In the genomic region with DNA sequence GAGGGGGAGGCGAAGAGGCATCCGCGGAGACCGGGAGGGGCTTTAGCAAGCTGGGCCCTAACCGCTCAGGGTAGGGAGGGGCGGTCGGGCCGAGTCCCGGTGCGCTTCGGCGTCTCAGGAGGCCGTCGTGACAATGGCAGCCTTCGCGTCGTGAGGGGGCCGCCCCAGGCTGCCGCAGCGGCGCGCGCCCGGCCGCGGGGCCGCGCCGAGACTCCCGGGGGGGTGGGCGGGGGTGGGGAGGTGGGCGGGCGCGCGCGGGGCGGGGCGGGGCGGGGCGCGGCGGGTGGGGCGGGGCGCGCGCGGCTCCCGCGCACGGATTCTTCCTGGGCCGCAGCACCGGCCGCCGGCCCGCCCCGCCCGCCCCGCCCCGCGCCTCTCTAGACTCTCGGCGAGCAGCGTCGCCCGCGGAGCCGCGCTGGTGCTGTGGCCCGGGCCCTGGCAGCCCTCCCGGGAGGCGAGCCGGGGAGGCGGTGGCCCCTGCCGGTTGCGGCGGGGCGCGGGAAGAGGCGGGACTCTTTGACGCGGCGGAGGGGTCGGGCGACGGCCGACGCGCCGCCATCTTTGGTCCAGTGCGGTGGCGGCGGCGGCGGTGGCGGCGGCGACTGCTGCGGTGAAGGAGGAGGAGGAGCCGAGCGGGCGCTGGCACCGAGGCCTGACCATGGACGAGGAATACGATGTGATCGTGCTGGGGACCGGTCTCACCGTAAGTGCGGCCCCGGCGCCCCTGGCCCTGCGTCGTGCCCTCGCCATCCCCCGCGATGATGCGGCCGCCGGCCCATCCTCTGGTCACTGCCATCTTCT, we compare ENCODE assay signal across 8 cellular contexts. TPM values are rescaled to one million over a fixed set of nuclear protein-coding genes. Genes with fewer than 3 reads are reported as not detected.
A peak's percentile ranks its signal among the peaks of the same experiment; 100 is the strongest.
DNase-seq lines count a peak whose midpoint lies in the region; ATAC-seq and TF ChIP-seq lines count a peak whose summit lies in the region.

A gene (plus strand): TSS at position 558 of the 801 bp plus-strand sequence. CDS start 101 bp downstream, at position 659.

- H3K27me3 ChIP-seq in left ventricle myocardium inferior (ENCODE audit: low read depth) (no peaks in the 10 kb centered on the region), psoas muscle (ENCODE audit: insufficient read depth in 3 of 3, low read length in 2 of 3) (no peaks in the 10 kb centered on the region)

- TF ChIP-seq CTCF in left ventricle myocardium inferior (IDR thresholded peaks at IDR 0.05; ENCODE audit: borderline replicate concordance) (no peak), psoas muscle (IDR thresholded peaks at IDR 0.05) (no peak)

- peak; percentile 38 for TF ChIP-seq POLR2A in GM10847 (IDR thresholded peaks at IDR 0.05; ENCODE audit: extremely low read depth, insufficient read length)

- H3K9me3 ChIP-seq in left ventricle myocardium inferior (replicated peaks): no peaks in the 10 kb centered on the region
- no peaks in the 10 kb centered on the region for H3K9me3 ChIP-seq in psoas muscle

- H3K27ac ChIP-seq in left ventricle myocardium inferior (replicated peaks) (peak within 1 kb of the TSS; percentile 94), psoas muscle (peak within 1 kb of the TSS; percentile 84)

- intact Hi-C loops in left ventricle myocardium inferior (cut with micrococcal nuclease): no loop called here
- intact Hi-C loops in psoas muscle (cut with DNase I): no loop called here

- ATAC-seq in SK-N-SH treated with all-trans-retinoic acid at 6 μM for 48 hours (peak; percentile 61), psoas muscle (peak; percentile 53 to 85 (median 71)), HG03159 (IDR thresholded peaks at IDR 0.05; ENCODE audit: unreplicated experiment) (no peak), HG03460 (IDR thresholded peaks at IDR 0.05; ENCODE audit: unreplicated experiment) (no peak)

- peak within 1 kb of the TSS; percentile 86 for H3K4me3 ChIP-seq in left ventricle myocardium inferior
- peak within 1 kb of the TSS; percentile 79 for H3K4me3 ChIP-seq in psoas muscle

- H3K36me3 ChIP-seq in left ventricle myocardium inferior: peaks cover 38% of the 10 kb centered on the region
- peaks cover 2 to 29% of the 10 kb centered on the region in 2 donors for H3K36me3 ChIP-seq in psoas muscle (ENCODE audit: insufficient read depth in 1 of 2, low read depth in 1 of 2)

- peak; percentile 60 for DNase-seq in HPDE6-E6E7 (ENCODE audit: extremely low spot score)
- DNase-seq in amniotic stem cell (lab: John Stamatoyannopoulos, UW): peak; percentile 0
- DNase-seq in left ventricle myocardium inferior: peak; percentile 65
- DNase-seq in psoas muscle: peak; percentile 67 to 84

- WGBS in psoas muscle, 3 donors: 1 to 35% methylated on average over 26 to 55 of the region's 118 CpGs; no CpG with 5 or more reads in 1 of the 3 donors

- H3K4me1 ChIP-seq in left ventricle myocardium inferior: peaks cover 21% of the 10 kb centered on the region
- no peaks in the 10 kb centered on the region for H3K4me1 ChIP-seq in psoas muscle

TF ChIP-seq in SK-N-SH treated with all-trans-retinoic acid at 6 μM for 48 hours, 23 proteins besides CTCF, POLR2A, EP300 and RAD21:
- TF ChIP-seq ZNF565 (CRISPR knock-in tag; conservative IDR thresholded peaks at IDR 0.05; ENCODE audit: low read depth) (no peak), ZNF8 (CRISPR knock-in tag; IDR thresholded peaks at IDR 0.05) (no peak), ESRRG (CRISPR knock-in tag; IDR thresholded peaks at IDR 0.05) (no peak), CSDC2 (CRISPR knock-in tag; IDR thresholded peaks at IDR 0.05) (no peak), GLIS3 (CRISPR knock-in tag; IDR thresholded peaks at IDR 0.05) (no peak), PPARA (CRISPR knock-in tag; IDR thresholded peaks at IDR 0.05; ENCODE audit: borderline replicate concordance) (no peak), ZC3H10 (CRISPR knock-in tag; IDR thresholded peaks at IDR 0.05) (no peak), SNAI2 (CRISPR knock-in tag; IDR thresholded peaks at IDR 0.05) (no peak)
- TF ChIP-seq, protein P1, sequence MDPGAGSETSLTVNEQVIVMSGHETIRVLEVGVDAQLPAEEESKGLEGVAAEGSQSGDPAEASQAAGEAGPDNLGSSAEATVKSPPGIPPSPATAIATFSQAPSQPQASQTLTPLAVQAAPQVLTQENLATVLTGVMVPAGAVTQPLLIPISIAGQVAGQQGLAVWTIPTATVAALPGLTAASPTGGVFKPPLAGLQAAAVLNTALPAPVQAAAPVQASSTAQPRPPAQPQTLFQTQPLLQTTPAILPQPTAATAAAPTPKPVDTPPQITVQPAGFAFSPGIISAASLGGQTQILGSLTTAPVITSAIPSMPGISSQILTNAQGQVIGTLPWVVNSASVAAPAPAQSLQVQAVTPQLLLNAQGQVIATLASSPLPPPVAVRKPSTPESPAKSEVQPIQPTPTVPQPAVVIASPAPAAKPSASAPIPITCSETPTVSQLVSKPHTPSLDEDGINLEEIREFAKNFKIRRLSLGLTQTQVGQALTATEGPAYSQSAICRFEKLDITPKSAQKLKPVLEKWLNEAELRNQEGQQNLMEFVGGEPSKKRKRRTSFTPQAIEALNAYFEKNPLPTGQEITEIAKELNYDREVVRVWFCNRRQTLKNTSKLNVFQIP (CRISPR knock-in tag; IDR thresholded peaks at IDR 0.05; ENCODE audit: borderline replicate concordance, low read depth): no peak
- TF ChIP-seq, protein P2, sequence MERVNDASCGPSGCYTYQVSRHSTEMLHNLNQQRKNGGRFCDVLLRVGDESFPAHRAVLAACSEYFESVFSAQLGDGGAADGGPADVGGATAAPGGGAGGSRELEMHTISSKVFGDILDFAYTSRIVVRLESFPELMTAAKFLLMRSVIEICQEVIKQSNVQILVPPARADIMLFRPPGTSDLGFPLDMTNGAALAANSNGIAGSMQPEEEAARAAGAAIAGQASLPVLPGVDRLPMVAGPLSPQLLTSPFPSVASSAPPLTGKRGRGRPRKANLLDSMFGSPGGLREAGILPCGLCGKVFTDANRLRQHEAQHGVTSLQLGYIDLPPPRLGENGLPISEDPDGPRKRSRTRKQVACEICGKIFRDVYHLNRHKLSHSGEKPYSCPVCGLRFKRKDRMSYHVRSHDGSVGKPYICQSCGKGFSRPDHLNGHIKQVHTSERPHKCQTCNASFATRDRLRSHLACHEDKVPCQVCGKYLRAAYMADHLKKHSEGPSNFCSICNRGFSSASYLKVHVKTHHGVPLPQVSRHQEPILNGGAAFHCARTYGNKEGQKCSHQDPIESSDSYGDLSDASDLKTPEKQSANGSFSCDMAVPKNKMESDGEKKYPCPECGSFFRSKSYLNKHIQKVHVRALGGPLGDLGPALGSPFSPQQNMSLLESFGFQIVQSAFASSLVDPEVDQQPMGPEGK (CRISPR knock-in tag; IDR thresholded peaks at IDR 0.05; ENCODE audit: borderline replicate concordance): no peak
- TF ChIP-seq, protein P3, sequence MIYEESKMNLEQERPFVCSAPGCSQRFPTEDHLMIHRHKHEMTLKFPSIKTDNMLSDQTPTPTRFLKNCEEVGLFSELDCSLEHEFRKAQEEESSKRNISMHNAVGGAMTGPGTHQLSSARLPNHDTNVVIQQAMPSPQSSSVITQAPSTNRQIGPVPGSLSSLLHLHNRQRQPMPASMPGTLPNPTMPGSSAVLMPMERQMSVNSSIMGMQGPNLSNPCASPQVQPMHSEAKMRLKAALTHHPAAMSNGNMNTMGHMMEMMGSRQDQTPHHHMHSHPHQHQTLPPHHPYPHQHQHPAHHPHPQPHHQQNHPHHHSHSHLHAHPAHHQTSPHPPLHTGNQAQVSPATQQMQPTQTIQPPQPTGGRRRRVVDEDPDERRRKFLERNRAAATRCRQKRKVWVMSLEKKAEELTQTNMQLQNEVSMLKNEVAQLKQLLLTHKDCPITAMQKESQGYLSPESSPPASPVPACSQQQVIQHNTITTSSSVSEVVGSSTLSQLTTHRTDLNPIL (CRISPR knock-in tag; IDR thresholded peaks at IDR 0.05; ENCODE audit: low read depth): no peak
TF ChIP-seq in SK-N-SH treated with all-trans-retinoic acid at 6 μM for 48 hours: peak in this region for 0.

RNA-seq across cellular contexts. Expression of the gene that starts here (rescaled TPM):
- total RNA-seq in left ventricle myocardium inferior (79.3 TPM), psoas muscle (10 to 100 TPM; 37.4 to 57.7 (median 49.8) TPM)
- polyA plus RNA-seq in psoas muscle: 10 to 100 TPM; 37.4 to 52.4 (median 50.7) TPM

Comparison
In these comparisons a context has a peak if more than half of its experiments do, and no peak if none do; other contexts are left out.
1. DNase-seq: peak in every context shown above with its lines; median percentile 76 in psoas muscle; 65 in left ventricle myocardium inferior; 60 in HPDE6-E6E7; 0 in amniotic stem cell.
2. ATAC-seq: peak in SK-N-SH treated with all-trans-retinoic acid at 6 μM for 48 hours (single experiment) and psoas muscle (4 of 4); none in HG03159 (single experiment) and HG03460 (single experiment).